ENCODE assay signal across 9 cellular contexts in the genomic region with DNA sequence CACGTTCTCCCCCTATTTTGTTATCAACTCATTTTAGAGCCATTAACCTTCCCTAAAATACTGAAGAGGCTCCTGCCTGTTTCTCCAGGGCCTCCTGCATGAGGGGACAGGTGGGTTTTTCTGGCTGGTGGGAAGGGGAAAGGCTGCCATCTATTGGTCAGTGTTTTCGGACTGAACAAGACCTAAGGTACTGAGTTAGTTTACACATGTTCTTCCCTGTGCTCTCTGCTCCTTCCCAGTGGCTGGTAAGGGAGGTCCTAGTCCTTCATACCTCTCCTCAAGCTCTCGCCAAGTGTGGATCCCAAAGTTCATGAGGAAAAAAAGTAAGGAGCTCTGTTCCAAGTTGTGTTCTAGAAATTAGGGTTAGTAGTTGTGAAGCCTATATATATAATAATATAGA.
A peak's percentile ranks its signal among the peaks of the same experiment; 100 is the strongest.
DNase-seq lines count a peak whose midpoint lies in the region; ATAC-seq and TF ChIP-seq lines count a peak whose summit lies in the region.
"Had no signal": no experiment of that assay in that cellular context is flagged by ENCODE, and none has a peak within 500 bp of the region (broad histone marks: within the 10 kb centered on the region; RNA-seq: fewer than 3 reads in every experiment).

No MANE protein-coding gene starts in this region.

- DNase-seq in SK-N-SH (peak; percentile 2), NCI-H2107 (lab: John Stamatoyannopoulos, UW) (peak; percentile 6), T47D (ENCODE audit: low read depth in 1 of 2, low spot score in 1 of 2) (peak; percentile 11 to 86), type B pancreatic cell (ENCODE audit: extremely low spot score, unreplicated experiment) (peak; percentile 64), sigmoid colon (no peak), mesothelial cell of epicardium (ENCODE audit: low spot score in 2 of 2, unreplicated experiment in 2 of 2) (no peak)
- DNase-seq: left cardiac atrium had no signal

- in situ Hi-C loops in T47D (cut with HindIII; ENCODE audit: low pct_unique_long_range_greater_than_20kb, low sequenced_read_pairs), result no loop called here

- peak overlapping the region in 1 of 2 experiments; percentile 29; a peak in 1 of 4 replicates for H3K4me3 ChIP-seq in SK-N-SH (ENCODE audit: low read depth in 2 of 2, low read length in 1 of 2)
- H3K4me3 ChIP-seq in sigmoid colon, result no peak overlapping the region

- H3K9ac ChIP-seq in SK-N-SH, result no peak overlapping the region

- no peaks in the 10 kb centered on the region for H3K36me3 ChIP-seq in SK-N-SH (replicated peaks in 1 of 2; ENCODE audit: control insufficient read depth in 1 of 2, insufficient read depth in 2 of 2, low read length in 1 of 2)
- H3K36me3 ChIP-seq in sigmoid colon, result no peaks in the 10 kb centered on the region

- H3K4me3 Mint-ChIP-seq in type B pancreatic cell (no peak overlapping the region), mesothelial cell of epicardium (no peak overlapping the region)

- CTCF ChIA-PET in SK-N-SH (lab: Yijun Ruan, JAX), result interaction anchor here (0.7 kb wide), 1 partner anchor 12 kb away, joined by 3 read pairs; no protein-coding TSS in a partner anchor

- H3K4me1 Mint-ChIP-seq in type B pancreatic cell (ENCODE audit: unreplicated experiment), result no peaks in the 10 kb centered on the region
- peaks cover 3% of the 10 kb centered on the region for H3K4me1 Mint-ChIP-seq in mesothelial cell of epicardium

- H3K9me2 ChIP-seq in SK-N-SH, result no peaks in the 10 kb centered on the region

- H3K79me2 ChIP-seq in SK-N-SH (ENCODE audit: insufficient read depth), result no peaks in the 10 kb centered on the region

- intact Hi-C loops in sigmoid colon (cut with DNase I), result no loop called here

- H3K9me3 ChIP-seq in SK-N-SH (no peaks in the 10 kb centered on the region), sigmoid colon (no peaks in the 10 kb centered on the region)

- no peak for ATAC-seq in SK-N-SH treated with all-trans-retinoic acid at 6 μM for 48 hours
- no peak for ATAC-seq in GM19397 (IDR thresholded peaks at IDR 0.05; ENCODE audit: unreplicated experiment)
- ATAC-seq: left cardiac atrium had no signal

- TF ChIP-seq RAD21 in SK-N-SH (IDR thresholded peaks at IDR 0.05; ENCODE audit: low read length), result peak; percentile 37; the same call in 1 of the 2 replicates

- no peak overlapping the region for H3K4me2 ChIP-seq in SK-N-SH

- H3K36me3 Mint-ChIP-seq in type B pancreatic cell, result no peaks in the 10 kb centered on the region
- H3K36me3 Mint-ChIP-seq in mesothelial cell of epicardium, result no peaks in the 10 kb centered on the region

- POLR2A ChIA-PET in SK-N-SH (lab: Yijun Ruan, JAX), result no interaction called here

- H3K9me3 Mint-ChIP-seq in type B pancreatic cell (no peaks in the 10 kb centered on the region), mesothelial cell of epicardium (peaks cover 7% of the 10 kb centered on the region)

- TF ChIP-seq POLR2A in sigmoid colon (IDR thresholded peaks at IDR 0.05), result no peak

- no peaks in the 10 kb centered on the region for H3K27me3 Mint-ChIP-seq in type B pancreatic cell
- no peaks in the 10 kb centered on the region for H3K27me3 Mint-ChIP-seq in mesothelial cell of epicardium (ENCODE audit: low read depth)

- 6% methylated on average over 3 of the region's 3 CpGs for whole genome bisulfite sequencing in SK-N-SH (ENCODE audit: low lambda C conversion rate)
- WGBS in sigmoid colon, 2 donors, result 30 to 37% methylated on average over 3 of the region's 3 CpGs

- no peaks in the 10 kb centered on the region for H4K20me1 ChIP-seq in SK-N-SH (ENCODE audit: insufficient read depth)

- H3F3A ChIP-seq in SK-N-SH (replicated peaks; ENCODE audit: insufficient read depth), result no peaks in the 10 kb centered on the region

- H2AFZ ChIP-seq in SK-N-SH (ENCODE audit: low read depth), result no peak overlapping the region

- H3K27me3 ChIP-seq in SK-N-SH (ENCODE audit: insufficient read depth) (no peaks in the 10 kb centered on the region), sigmoid colon (no peaks in the 10 kb centered on the region)

- H3K4me1 ChIP-seq in SK-N-SH (ENCODE audit: control insufficient read depth in 1 of 2, insufficient read depth in 2 of 2, low read depth in 1 of 2, low read length in 1 of 2) (no peaks in the 10 kb centered on the region), sigmoid colon (no peaks in the 10 kb centered on the region)

- TF ChIP-seq EP300 in SK-N-SH (IDR thresholded peaks at IDR 0.05; ENCODE audit: borderline replicate concordance in 1 of 2, low read depth in 1 of 2, low read length in 1 of 2) (no peak), sigmoid colon (IDR thresholded peaks at IDR 0.05) (no peak)

- H3K27ac ChIP-seq in SK-N-SH (ENCODE audit: low read depth in 2 of 2, low read length in 1 of 2), result no peak overlapping the region
- no peak overlapping the region for H3K27ac ChIP-seq in sigmoid colon

- TF ChIP-seq CTCF in SK-N-SH (IDR thresholded peaks at IDR 0.05) (peak; percentile 27; the same call in 1 of the 2 replicates), type B pancreatic cell (conservative IDR thresholded peaks at IDR 0.05) (peak; percentile 70), sigmoid colon (IDR thresholded peaks at IDR 0.05) (no peak), mesothelial cell of epicardium (IDR thresholded peaks at IDR 0.05; ENCODE audit: unreplicated experiment) (no peak)

- no peak overlapping the region for H3K27ac Mint-ChIP-seq in type B pancreatic cell
- no peak overlapping the region for H3K27ac Mint-ChIP-seq in mesothelial cell of epicardium

TF ChIP-seq in SK-N-SH, 30 proteins besides CTCF, POLR2A, EP300 and RAD21 (continues in another document):
- TF ChIP-seq, protein P1, sequence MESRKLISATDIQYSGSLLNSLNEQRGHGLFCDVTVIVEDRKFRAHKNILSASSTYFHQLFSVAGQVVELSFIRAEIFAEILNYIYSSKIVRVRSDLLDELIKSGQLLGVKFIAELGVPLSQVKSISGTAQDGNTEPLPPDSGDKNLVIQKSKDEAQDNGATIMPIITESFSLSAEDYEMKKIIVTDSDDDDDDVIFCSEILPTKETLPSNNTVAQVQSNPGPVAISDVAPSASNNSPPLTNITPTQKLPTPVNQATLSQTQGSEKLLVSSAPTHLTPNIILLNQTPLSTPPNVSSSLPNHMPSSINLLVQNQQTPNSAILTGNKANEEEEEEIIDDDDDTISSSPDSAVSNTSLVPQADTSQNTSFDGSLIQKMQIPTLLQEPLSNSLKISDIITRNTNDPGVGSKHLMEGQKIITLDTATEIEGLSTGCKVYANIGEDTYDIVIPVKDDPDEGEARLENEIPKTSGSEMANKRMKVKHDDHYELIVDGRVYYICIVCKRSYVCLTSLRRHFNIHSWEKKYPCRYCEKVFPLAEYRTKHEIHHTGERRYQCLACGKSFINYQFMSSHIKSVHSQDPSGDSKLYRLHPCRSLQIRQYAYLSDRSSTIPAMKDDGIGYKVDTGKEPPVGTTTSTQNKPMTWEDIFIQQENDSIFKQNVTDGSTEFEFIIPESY (IDR thresholded peaks at IDR 0.05; ENCODE audit: borderline replicate concordance, low read depth), result no peak
- TF ChIP-seq RFX5 (IDR thresholded peaks at IDR 0.05; ENCODE audit: low read length) (no peak), ELF1 (IDR thresholded peaks at IDR 0.05) (no peak), RXRA (IDR thresholded peaks at IDR 0.05; ENCODE audit: borderline replicate concordance, low read depth) (no peak), JUND (IDR thresholded peaks at IDR 0.05) (no peak), RCOR1 (IDR thresholded peaks at IDR 0.05; ENCODE audit: low read length) (no peak), NRF1 (IDR thresholded peaks at IDR 0.05; ENCODE audit: low read depth, low read length) (no peak), FOXM1 (IDR thresholded peaks at IDR 0.05; ENCODE audit: low read depth) (no peak)
- TF ChIP-seq, protein P2, sequence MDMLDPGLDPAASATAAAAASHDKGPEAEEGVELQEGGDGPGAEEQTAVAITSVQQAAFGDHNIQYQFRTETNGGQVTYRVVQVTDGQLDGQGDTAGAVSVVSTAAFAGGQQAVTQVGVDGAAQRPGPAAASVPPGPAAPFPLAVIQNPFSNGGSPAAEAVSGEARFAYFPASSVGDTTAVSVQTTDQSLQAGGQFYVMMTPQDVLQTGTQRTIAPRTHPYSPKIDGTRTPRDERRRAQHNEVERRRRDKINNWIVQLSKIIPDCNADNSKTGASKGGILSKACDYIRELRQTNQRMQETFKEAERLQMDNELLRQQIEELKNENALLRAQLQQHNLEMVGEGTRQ (IDR thresholded peaks at IDR 0.05; ENCODE audit: borderline replicate concordance, low read depth, low read length), result no peak

TF ChIP-seq in SK-N-SH treated with all-trans-retinoic acid at 6 μM for 48 hours, 23 proteins besides CTCF, POLR2A, EP300 and RAD21:
- TF ChIP-seq ZFP3 (CRISPR knock-in tag; IDR thresholded peaks at IDR 0.05), result no peak
- TF ChIP-seq TCF4 (CRISPR knock-in tag; IDR thresholded peaks at IDR 0.05; ENCODE audit: borderline replicate concordance), result no peak
- TF ChIP-seq, protein P3, sequence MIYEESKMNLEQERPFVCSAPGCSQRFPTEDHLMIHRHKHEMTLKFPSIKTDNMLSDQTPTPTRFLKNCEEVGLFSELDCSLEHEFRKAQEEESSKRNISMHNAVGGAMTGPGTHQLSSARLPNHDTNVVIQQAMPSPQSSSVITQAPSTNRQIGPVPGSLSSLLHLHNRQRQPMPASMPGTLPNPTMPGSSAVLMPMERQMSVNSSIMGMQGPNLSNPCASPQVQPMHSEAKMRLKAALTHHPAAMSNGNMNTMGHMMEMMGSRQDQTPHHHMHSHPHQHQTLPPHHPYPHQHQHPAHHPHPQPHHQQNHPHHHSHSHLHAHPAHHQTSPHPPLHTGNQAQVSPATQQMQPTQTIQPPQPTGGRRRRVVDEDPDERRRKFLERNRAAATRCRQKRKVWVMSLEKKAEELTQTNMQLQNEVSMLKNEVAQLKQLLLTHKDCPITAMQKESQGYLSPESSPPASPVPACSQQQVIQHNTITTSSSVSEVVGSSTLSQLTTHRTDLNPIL (CRISPR knock-in tag; IDR thresholded peaks at IDR 0.05; ENCODE audit: low read depth), result no peak
- TF ChIP-seq ZFP30 (CRISPR knock-in tag; IDR thresholded peaks at IDR 0.05), result no peak
- TF ChIP-seq ISL1 (CRISPR knock-in tag; IDR thresholded peaks at IDR 0.05), result no peak

Comparison
In these comparisons a context has a peak if more than half of its experiments do, and no peak if none do; other contexts are left out.
1. DNase-seq: peak in SK-N-SH (single experiment), NCI-H2107 (single experiment), T47D (2 of 2) and type B pancreatic cell (single experiment); none in sigmoid colon (single experiment) and mesothelial cell of epicardium (0 of 2).
2. CTCF ChIP-seq: peak in SK-N-SH (single experiment) and type B pancreatic cell (single experiment); none in sigmoid colon (0 of 4) and mesothelial cell of epicardium (single experiment).